9 cellular contexts compared by ENCODE assay signal in the genomic region with DNA sequence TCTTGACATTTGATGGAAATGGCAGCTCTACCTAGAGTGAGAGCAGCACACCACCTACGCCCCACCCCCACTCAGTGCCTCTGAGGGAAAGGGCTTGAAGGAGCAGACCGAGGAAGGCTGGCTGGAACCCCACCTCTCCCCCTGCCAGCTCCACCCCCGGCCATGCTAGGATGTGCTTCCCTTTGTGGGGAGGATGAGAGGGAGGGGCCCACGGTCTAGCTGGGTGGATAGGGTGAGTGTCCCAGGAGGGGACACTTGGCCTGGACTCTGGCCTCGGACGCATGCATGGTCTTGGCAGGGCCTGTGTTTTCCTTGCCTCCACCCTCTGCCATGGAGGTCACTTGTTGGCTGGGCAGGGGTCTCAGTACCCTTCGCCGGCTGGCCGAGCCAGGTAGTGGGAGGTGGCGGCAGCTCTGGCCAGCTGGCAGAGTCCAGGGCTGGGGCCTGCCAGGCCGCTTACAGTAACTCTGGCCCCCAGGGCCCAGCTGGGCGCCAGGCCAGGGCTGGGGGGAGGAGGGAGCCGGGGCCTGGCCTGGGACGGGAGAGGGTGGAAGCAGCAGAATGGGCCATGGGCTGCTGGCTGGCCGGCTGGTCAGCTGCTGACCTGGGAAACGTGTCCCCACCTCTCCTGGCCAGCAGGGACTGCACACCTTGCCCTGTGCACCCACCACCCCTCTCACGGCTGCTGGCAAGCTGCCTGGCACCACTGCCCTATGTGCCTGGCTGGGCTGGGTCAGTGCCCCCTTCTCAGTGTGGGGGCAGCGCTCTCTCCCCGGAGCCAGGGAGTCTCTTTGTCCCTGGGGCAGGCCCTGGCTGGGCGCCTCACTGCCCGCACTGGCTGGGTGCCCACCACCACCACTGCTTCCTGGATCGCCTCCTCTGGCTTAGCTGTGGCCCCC. TPM values are rescaled to one million over a fixed set of nuclear protein-coding genes. Genes with fewer than 3 reads are reported as not detected.
DNase-seq lines count a peak whose midpoint lies in the region; ATAC-seq, FAIRE-seq and TF ChIP-seq lines count a peak whose summit lies in the region.
"Had no signal": no experiment of that assay in that cellular context is flagged by ENCODE, and none has a peak within 500 bp of the region (broad histone marks: within the 10 kb centered on the region; RNA-seq: fewer than 3 reads in every experiment).

No MANE protein-coding gene starts in this region.

- H3K36me3 ChIP-seq in right atrium auricular region (peaks cover 7% of the 10 kb centered on the region), small intestine (ENCODE audit: control insufficient read depth in 2 of 2, insufficient read depth in 2 of 2, low read length in 2 of 2) (no peaks in the 10 kb centered on the region)

- peak overlapping the region; percentile 85 for H3K27ac Mint-ChIP-seq in activated naive CD8-positive, alpha-beta T cell

- DNase-seq in HL-60 (ENCODE audit: low read depth in 1 of 2, low spot score in 1 of 2) (no peak), right atrium auricular region (ENCODE audit: low spot score) (peak; percentile 90), small intestine (no peak), D341Med (ENCODE audit: low spot score) (no peak)
- no peak for DNase-seq in activated CD4-positive, alpha-beta T cell treated with anti-CD3 and anti-CD28 coated beads, Interleukin-2, amount 50 U/mL, for 48 hours

- H3K4me1 ChIP-seq in right atrium auricular region (peaks cover 0 to 99% of the 10 kb centered on the region in 2 donors), small intestine (ENCODE audit: control insufficient read depth in 2 of 2, insufficient read depth in 1 of 2, low read depth in 1 of 2, low read length in 1 of 2) (peaks cover 7 to 29% of the 10 kb centered on the region in 2 donors)

- H3K36me3 Mint-ChIP-seq in activated naive CD8-positive, alpha-beta T cell = peaks cover 13% of the 10 kb centered on the region

- peaks cover 77% of the 10 kb centered on the region for H3K4me1 Mint-ChIP-seq in activated naive CD8-positive, alpha-beta T cell (ENCODE audit: low read depth)

- no peaks in the 10 kb centered on the region for H3K9me3 Mint-ChIP-seq in activated naive CD8-positive, alpha-beta T cell (ENCODE audit: low read depth)

- FAIRE-seq in small intestine (lab: Jason Lieb, UNC) = no peak

- H3K9me3 ChIP-seq in right atrium auricular region = no peaks in the 10 kb centered on the region
- H3K9me3 ChIP-seq in small intestine (ENCODE audit: control insufficient read depth, low read depth) = no peaks in the 10 kb centered on the region

- H3K27me3 ChIP-seq in HL-60 (ENCODE audit: insufficient read depth, poor library complexity, severe bottlenecking) (no peaks in the 10 kb centered on the region), right atrium auricular region (no peaks in the 10 kb centered on the region), small intestine (ENCODE audit: control insufficient read depth in 2 of 2, insufficient read depth in 2 of 2, low read length in 2 of 2) (no peaks in the 10 kb centered on the region)

- WGBS in small intestine, 3 donors = 48 to 77% (median 65%) methylated on average over 12 to 22 of the region's 22 CpGs

- TF ChIP-seq CTCF in HL-60 (IDR thresholded peaks at IDR 0.05; ENCODE audit: insufficient read depth, low read length) = no peak
- TF ChIP-seq CTCF in right atrium auricular region (IDR thresholded peaks at IDR 0.05) = no peak

- H3K4me3 ChIP-seq in HL-60 (replicated peaks; ENCODE audit: insufficient read depth, low read length) (no peak overlapping the region), right atrium auricular region (peak overlapping the region in 1 of 2 donors; percentile 24), small intestine (ENCODE audit: low read depth in 1 of 2, low read length in 2 of 2) (no peak overlapping the region)

- H3K4me3 Mint-ChIP-seq in activated naive CD8-positive, alpha-beta T cell = peak overlapping the region; percentile 60

- H3K27ac ChIP-seq in HL-60 (replicated peaks) (peak overlapping the region; percentile 70; the same call in 1 of the 2 replicates), right atrium auricular region (peak overlapping the region; percentile 84 to 89), small intestine (ENCODE audit: low read depth in 1 of 2, low read length in 1 of 2) (peak overlapping the region; percentile 5 to 69)

- ATAC-seq in GM18520 (IDR thresholded peaks at IDR 0.05; ENCODE audit: unreplicated experiment) (no peak), GM21737 (IDR thresholded peaks at IDR 0.05; ENCODE audit: unreplicated experiment) (no peak)

- H3K27me3 Mint-ChIP-seq in activated naive CD8-positive, alpha-beta T cell = no peaks in the 10 kb centered on the region

RNA-seq across cellular contexts. Expression of gene RARA, which starts 23.0 kb away (rescaled TPM):
- 10 to 100 TPM; 28.5 to 51.7 TPM for total RNA-seq in right atrium auricular region
- 10 to 100 TPM; 28.8 to 40.7 (median 39.2) TPM for polyA plus RNA-seq in small intestine

RNA-seq across cellular contexts. Expression of gene GJD3, which starts 32.5 kb away (rescaled TPM):
- total RNA-seq in right atrium auricular region = 1 to 10 TPM in 1 of 2 donors, not detected in 1; 1.6 TPM
- 1 to 10 TPM in 1 of 3 donors, not detected in 2; 1.1 TPM for polyA plus RNA-seq in small intestine
- total RNA-seq: kidney epithelial cell had no signal

RNA-seq across cellular contexts. Expression of gene CDC6, which starts 44.3 kb away (rescaled TPM):
- 1 to 10 TPM in 1 of 2 donors, under 1 TPM in 1; 0.44 to 1.0 TPM for total RNA-seq in right atrium auricular region
- polyA plus RNA-seq in small intestine = 10 to 100 TPM in 1 of 3 donors, 1 to 10 TPM in 2; 2.5 to 10.7 (median 3.8) TPM
